ENCODE assay signal across 11 cellular contexts in genomic region chr19:37313335-37313627, GRCh38. TPM values are rescaled to one million over a fixed set of nuclear protein-coding genes. Genes with fewer than 3 reads are reported as not detected.
DNase-seq lines count a peak whose midpoint lies in the region; ATAC-seq and TF ChIP-seq lines count a peak whose summit lies in the region.
"Had no signal": no experiment of that assay in that cellular context is flagged by ENCODE, and none has a peak within 500 bp of the region (broad histone marks: within the 10 kb centered on the region; RNA-seq: fewer than 3 reads in every experiment).

No MANE protein-coding gene starts in this region.

- H3K9ac ChIP-seq in SK-N-MC (ENCODE audit: insufficient read length) (no peak overlapping the region), skeletal muscle tissue (ENCODE audit: low read depth in 1 of 3, low read length in 3 of 3) (no peak overlapping the region)

- POLR2A ChIA-PET in activated CD4-positive, alpha-beta T cell treated with anti-CD3 and anti-CD28 coated beads for 36 hours (lab: Charles Lee) = no interaction called here

- H3K36me3 ChIP-seq in SK-N-MC (ENCODE audit: insufficient read depth, low read length) (no peaks in the 10 kb centered on the region), esophagus squamous epithelium (no peaks in the 10 kb centered on the region), skeletal muscle tissue (ENCODE audit: control insufficient read depth in 3 of 3, insufficient read depth in 3 of 3, low read length in 3 of 3) (no peaks in the 10 kb centered on the region)
- H3K36me3 ChIP-seq: SJSA1 had no signal

- peaks cover 17% of the 10 kb centered on the region for H3K4me1 Mint-ChIP-seq in activated CD4-positive, alpha-beta T cell treated with anti-CD3 and anti-CD28 coated beads for 36 hours

- no peak for TF ChIP-seq POLR2A in esophagus squamous epithelium (IDR thresholded peaks at IDR 0.05)

- intact Hi-C loops in activated CD4-positive, alpha-beta T cell treated with anti-CD3 and anti-CD28 coated beads for 36 hours (cut with DNase I, micrococcal nuclease) = loop anchor here (10.0 kb wide), 6 partner anchors 242 to 1178 kb away; partner anchors contain the start of genes ZNF461 (in 1 of the 2), ZNF540 (in 1 of the 2), ZNF571 (in 1 of the 2) and ZNF573 (in 1 of the 2)
- intact Hi-C loops in esophagus squamous epithelium (cut with DNase I) = no loop called here

- H3K4me3 Mint-ChIP-seq in activated CD4-positive, alpha-beta T cell treated with anti-CD3 and anti-CD28 coated beads for 36 hours = peak overlapping the region; percentile 64

- H3K27me3 ChIP-seq in esophagus squamous epithelium (no peaks in the 10 kb centered on the region), skeletal muscle tissue (ENCODE audit: control insufficient read depth in 3 of 3, insufficient read depth in 3 of 3, low read length in 3 of 3) (no peaks in the 10 kb centered on the region)
- H3K27me3 ChIP-seq: SJSA1 had no signal

- peaks cover 8% of the 10 kb centered on the region for H3K36me3 Mint-ChIP-seq in activated CD4-positive, alpha-beta T cell treated with anti-CD3 and anti-CD28 coated beads for 36 hours (ENCODE audit: low read depth)

- H3K27ac ChIP-seq in SK-N-MC (no peak overlapping the region), esophagus squamous epithelium (peak overlapping the region in 3 of 4 donors; percentile 68 to 74 (median 71)), skeletal muscle tissue (ENCODE audit: low read depth, low read length) (no peak overlapping the region)
- H3K27ac ChIP-seq: SJSA1 had no signal

- H3K4me1 ChIP-seq in esophagus squamous epithelium = peaks cover 0 to 23% (median under 1%) of the 10 kb centered on the region in 3 donors
- no peaks in the 10 kb centered on the region for H3K4me1 ChIP-seq in skeletal muscle tissue (ENCODE audit: control insufficient read depth in 3 of 3, insufficient read depth in 3 of 3, low read length in 3 of 3)
- H3K4me1 ChIP-seq: SJSA1 had no signal

- TF ChIP-seq CTCF in esophagus squamous epithelium (IDR thresholded peaks at IDR 0.05) = no peak

- no peaks in the 10 kb centered on the region for H3K9me3 ChIP-seq in SK-N-MC (ENCODE audit: low read depth, low read length)
- H3K9me3 ChIP-seq in esophagus squamous epithelium = no peaks in the 10 kb centered on the region
- H3K9me3 ChIP-seq in skeletal muscle tissue (ENCODE audit: control insufficient read depth in 3 of 3, low read length in 3 of 3) = no peaks in the 10 kb centered on the region
- H3K9me3 ChIP-seq: SJSA1 had no signal

- WGBS in esophagus squamous epithelium, 2 donors = 83% methylated on average over 1 of the region's 1 CpG; no CpG with 5 or more reads in 1 of the 2 donors

- DNase-seq in activated CD4-positive, alpha-beta T cell treated with anti-CD3 and anti-CD28 coated beads for 36 hours = no peak
- DNase-seq in activated CD4-positive, alpha-beta T cell treated with anti-CD3 and anti-CD28 coated beads for 4 hours = no peak
- DNase-seq in SK-N-MC (ENCODE audit: low read depth, low spot score) (no peak), esophagus squamous epithelium (lab: John Stamatoyannopoulos, UW) (no peak)
- no peak for DNase-seq in stimulated activated naive CD4-positive, alpha-beta T cell (lab: John Stamatoyannopoulos, UW)
- no peak for DNase-seq in activated CD4-positive, CD25-positive, alpha-beta regulatory T cell (lab: John Stamatoyannopoulos, UW)
- DNase-seq: ACHN, KBM-7 had no signal

- H3K27ac Mint-ChIP-seq in activated CD4-positive, alpha-beta T cell treated with anti-CD3 and anti-CD28 coated beads for 36 hours = peak overlapping the region; percentile 80

- H3K9me3 Mint-ChIP-seq in activated CD4-positive, alpha-beta T cell treated with anti-CD3 and anti-CD28 coated beads for 36 hours (ENCODE audit: low read depth) = peaks cover 12% of the 10 kb centered on the region

- 0 out of 2 replicates have a peak overlapping the region, but pooled peaks have one; percentile 58 for H3K4me3 ChIP-seq in SK-N-MC
- peak overlapping the region in 2 of 4 donors; percentile 18 to 47 for H3K4me3 ChIP-seq in esophagus squamous epithelium
- H3K4me3 ChIP-seq in skeletal muscle tissue (ENCODE audit: low read length in 3 of 3) = peak overlapping the region; percentile 36 to 65 (median 54)
- H3K4me3 ChIP-seq: SJSA1 had no signal

- no peak for ATAC-seq in activated CD4-positive, alpha-beta T cell treated with anti-CD3 and anti-CD28 coated beads for 36 hours
- no peak for ATAC-seq in GM18868 (IDR thresholded peaks at IDR 0.05; ENCODE audit: unreplicated experiment)

- no peaks in the 10 kb centered on the region for H3K27me3 Mint-ChIP-seq in activated CD4-positive, alpha-beta T cell treated with anti-CD3 and anti-CD28 coated beads for 36 hours

- CTCF ChIA-PET in activated CD4-positive, alpha-beta T cell treated with anti-CD3 and anti-CD28 coated beads for 36 hours (lab: Charles Lee) = no interaction called here

RNA-seq across cellular contexts. Expression of gene ZNF527, which starts 57.6 kb away (rescaled TPM):
- total RNA-seq in activated CD4-positive, alpha-beta T cell treated with anti-CD3 and anti-CD28 coated beads for 36 hours = 1 to 10 TPM; 5.0 to 5.4 TPM
- 1 to 10 TPM; 2.2 to 6.1 (median 2.5) TPM for total RNA-seq in esophagus squamous epithelium
- total RNA-seq in skeletal muscle tissue = 5.2 TPM

Comparison
In these comparisons a context has a peak if more than half of its experiments do, and no peak if none do; other contexts are left out.
1. H3K27ac ChIP-seq: peak in esophagus squamous epithelium (3 of 4); none in SK-N-MC (single experiment) and skeletal muscle tissue (single experiment).